17 cellular contexts compared by ENCODE assay signal in the genomic region with DNA sequence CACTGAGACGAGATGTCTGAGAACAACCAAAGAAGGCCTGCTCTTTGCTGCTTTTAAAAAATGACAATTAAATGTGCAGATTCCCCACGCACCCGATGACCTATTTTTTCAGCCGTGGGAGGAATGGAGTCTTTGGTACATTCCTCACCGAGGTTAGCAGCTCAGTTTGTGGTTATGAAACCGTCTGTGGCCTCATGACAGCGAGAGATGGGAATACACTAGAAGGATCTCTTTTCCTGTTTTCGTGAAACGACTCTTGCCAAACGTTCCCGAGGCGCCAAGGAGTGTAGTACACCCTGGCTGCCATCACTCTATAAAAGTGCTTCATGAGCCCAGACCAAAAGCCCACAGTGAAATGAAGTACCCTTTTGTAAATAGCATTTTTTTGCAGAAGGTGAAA.
A peak's percentile ranks its signal among the peaks of the same experiment; 100 is the strongest.
DNase-seq lines count a peak whose midpoint lies in the region; TF ChIP-seq lines count a peak whose summit lies in the region.
"Had no signal": no experiment of that assay in that cellular context is flagged by ENCODE, and none has a peak within 500 bp of the region (broad histone marks: within the 10 kb centered on the region; RNA-seq: fewer than 3 reads in every experiment).

No MANE protein-coding gene starts in this region.

- POLR2A ChIA-PET in MCF 10A (lab: Yijun Ruan, JAX) = no interaction called here
- POLR2A ChIA-PET in activated CD4-positive, alpha-beta memory T cell treated with anti-CD3 and anti-CD28 coated beads, Interleukin-2, amount 10 ng/mL, durations not matched to agents 7 days and 5 days (lab: Charles Lee) = no interaction called here

- no peak overlapping the region for H3K4me3 Mint-ChIP-seq in MCF 10A (ENCODE audit: unreplicated experiment)
- H3K4me3 Mint-ChIP-seq in nephron = no peak overlapping the region
- no peak overlapping the region for H3K4me3 Mint-ChIP-seq in activated CD4-positive, alpha-beta memory T cell treated with anti-CD3 and anti-CD28 coated beads, Interleukin-2, amount 10 ng/mL, durations not matched to agents 7 days and 5 days
- H3K4me3 Mint-ChIP-seq: activated CD4-positive, alpha-beta T cell treated with anti-CD3 and anti-CD28 coated beads, Interleukin-2, amount 10 ng/mL, durations not matched to agents 24 days and 14 days had no signal

- H3K9me3 Mint-ChIP-seq in MCF 10A (ENCODE audit: unreplicated experiment) (no peaks in the 10 kb centered on the region), nephron (no peaks in the 10 kb centered on the region)
- H3K9me3 Mint-ChIP-seq in activated CD4-positive, alpha-beta memory T cell treated with anti-CD3 and anti-CD28 coated beads, Interleukin-2, amount 10 ng/mL, durations not matched to agents 7 days and 5 days = no peaks in the 10 kb centered on the region
- H3K9me3 Mint-ChIP-seq: activated CD4-positive, alpha-beta T cell treated with anti-CD3 and anti-CD28 coated beads, Interleukin-2, amount 10 ng/mL, durations not matched to agents 24 days and 14 days had no signal

- no peak overlapping the region for H3K4me3 ChIP-seq in breast epithelium
- no peak overlapping the region for H3K4me3 ChIP-seq in WERI-Rb-1 (ENCODE audit: low read depth, low read length)
- H3K4me3 ChIP-seq: coronary artery, ovary, suprapubic skin had no signal

- no peak for TF ChIP-seq POLR2A in breast epithelium (IDR thresholded peaks at IDR 0.05)

- intact Hi-C loops in breast epithelium (cut with DNase I; ENCODE audit: low total_unique reads) (no loop called here), MCF 10A (cut with micrococcal nuclease) (no loop called here)

- H3K36me3 ChIP-seq in breast epithelium (no peaks in the 10 kb centered on the region), WERI-Rb-1 (no peaks in the 10 kb centered on the region)
- H3K36me3 ChIP-seq: ovary had no signal

- H3K4me1 ChIP-seq in breast epithelium = peaks cover 0 to 5% of the 10 kb centered on the region in 2 donors
- H3K4me1 ChIP-seq: foreskin keratinocyte, suprapubic skin had no signal

- H3K27ac ChIP-seq in breast epithelium (peak overlapping the region; percentile 50 to 80), WERI-Rb-1 (no peak overlapping the region)
- H3K27ac ChIP-seq: foreskin keratinocyte, ovary, suprapubic skin had no signal

- H3K27ac Mint-ChIP-seq in MCF 10A (ENCODE audit: low read depth, unreplicated experiment) (no peak overlapping the region), nephron (peak overlapping the region; percentile 31 to 89 (median 36))
- no peak overlapping the region for H3K27ac Mint-ChIP-seq in activated CD4-positive, alpha-beta memory T cell treated with anti-CD3 and anti-CD28 coated beads, Interleukin-2, amount 10 ng/mL, durations not matched to agents 7 days and 5 days
- H3K27ac Mint-ChIP-seq: activated CD4-positive, alpha-beta T cell treated with anti-CD3 and anti-CD28 coated beads, Interleukin-2, amount 10 ng/mL, durations not matched to agents 24 days and 14 days had no signal

- TF ChIP-seq CTCF in breast epithelium (IDR thresholded peaks at IDR 0.05) (peak; percentile 9 to 33 (median 28)), MCF 10A (IDR thresholded peaks at IDR 0.05; ENCODE audit: unreplicated experiment) (no peak), nephron (IDR thresholded peaks at IDR 0.05; ENCODE audit: unreplicated experiment in 3 of 3) (no peak), WERI-Rb-1 (IDR thresholded peaks at IDR 0.05; ENCODE audit: low read depth, low read length) (no peak)

- no peaks in the 10 kb centered on the region for H3K9me3 ChIP-seq in breast epithelium
- H3K9me3 ChIP-seq in WERI-Rb-1 (ENCODE audit: severe bottlenecking) = no peaks in the 10 kb centered on the region
- H3K9me3 ChIP-seq: ovary, suprapubic skin had no signal

- CTCF ChIA-PET in MCF 10A (lab: Yijun Ruan, JAX) = interaction anchor here (1.0 kb wide), 1 partner anchor 46 kb away, joined by 3 read pairs; no protein-coding TSS in a partner anchor
- CTCF ChIA-PET in activated CD4-positive, alpha-beta memory T cell treated with anti-CD3 and anti-CD28 coated beads, Interleukin-2, amount 10 ng/mL, durations not matched to agents 7 days and 5 days (lab: Charles Lee) = no interaction called here

- no peaks in the 10 kb centered on the region for H3K4me1 Mint-ChIP-seq in MCF 10A (ENCODE audit: insufficient read depth, unreplicated experiment)
- peaks cover 33% of the 10 kb centered on the region for H3K4me1 Mint-ChIP-seq in nephron
- no peaks in the 10 kb centered on the region for H3K4me1 Mint-ChIP-seq in activated CD4-positive, alpha-beta memory T cell treated with anti-CD3 and anti-CD28 coated beads, Interleukin-2, amount 10 ng/mL, durations not matched to agents 7 days and 5 days

- H3K27me3 Mint-ChIP-seq in MCF 10A (ENCODE audit: insufficient read depth, unreplicated experiment) = peaks cover 10% of the 10 kb centered on the region
- H3K27me3 Mint-ChIP-seq in nephron (ENCODE audit: low read depth) = peaks cover 4% of the 10 kb centered on the region
- H3K27me3 Mint-ChIP-seq in activated CD4-positive, alpha-beta memory T cell treated with anti-CD3 and anti-CD28 coated beads, Interleukin-2, amount 10 ng/mL, durations not matched to agents 7 days and 5 days = peaks cover 5% of the 10 kb centered on the region
- H3K27me3 Mint-ChIP-seq: activated CD4-positive, alpha-beta T cell treated with anti-CD3 and anti-CD28 coated beads, Interleukin-2, amount 10 ng/mL, durations not matched to agents 24 days and 14 days had no signal

- H3K27me3 ChIP-seq in breast epithelium = no peaks in the 10 kb centered on the region
- H3K27me3 ChIP-seq in WERI-Rb-1 (ENCODE audit: insufficient read depth, low read depth, severe bottlenecking) = no peaks in the 10 kb centered on the region
- H3K27me3 ChIP-seq: ovary, suprapubic skin had no signal

- H3K36me3 Mint-ChIP-seq in MCF 10A (ENCODE audit: insufficient read depth, unreplicated experiment) = no peaks in the 10 kb centered on the region
- peaks cover 8% of the 10 kb centered on the region for H3K36me3 Mint-ChIP-seq in nephron (ENCODE audit: low read depth)
- H3K36me3 Mint-ChIP-seq in activated CD4-positive, alpha-beta memory T cell treated with anti-CD3 and anti-CD28 coated beads, Interleukin-2, amount 10 ng/mL, durations not matched to agents 7 days and 5 days (ENCODE audit: low read depth) = no peaks in the 10 kb centered on the region

- peak in 1 of 2 donors; percentile 68 for DNase-seq in breast epithelium (ENCODE audit: low spot score in 2 of 2)
- no peak for DNase-seq in MCF 10A (ENCODE audit: unreplicated experiment)
- peak; percentile 75 for DNase-seq in fibroblast of peridontal ligament (ENCODE audit: extremely low read depth)
- DNase-seq in activated CD4-positive, alpha-beta memory T cell treated with anti-CD3 and anti-CD28 coated beads, Interleukin-2, amount 10 ng/mL, durations not matched to agents 7 days and 5 days = no peak
- no peak for DNase-seq in HCEC 1CT
- DNase-seq in WERI-Rb-1 = no peak
- no peak for DNase-seq in germinal center (ENCODE audit: low spot score)
- DNase-seq: activated CD4-positive, alpha-beta T cell treated with anti-CD3 and anti-CD28 coated beads, Interleukin-2, amount 10 ng/mL, durations not matched to agents 24 days and 14 days; activated effector memory CD4-positive, alpha-beta T cell treated with Interleukin-2 at 50 U/mL for 16 hours; DMS53; foreskin keratinocyte; left colon; NCI-H2081 had no signal

- no TSS peak for BruUV-seq in MCF 10A (replicated peaks; lab: Mats Ljungman, UMichigan)

Comparison
In these comparisons a context has a peak if more than half of its experiments do, and no peak if none do; other contexts are left out.
1. CTCF ChIP-seq: peak in breast epithelium (3 of 3); none in MCF 10A (single experiment), nephron (0 of 3) and WERI-Rb-1 (single experiment).
2. H3K27ac Mint-ChIP-seq: peak in nephron (3 of 3); none in MCF 10A (single experiment) and activated CD4-positive, alpha-beta memory T cell treated with anti-CD3 and anti-CD28 coated beads, Interleukin-2, amount 10 ng/mL, durations not matched to agents 7 days and 5 days (single experiment).